13 cellular contexts compared by ENCODE assay signal in the genomic region with DNA sequence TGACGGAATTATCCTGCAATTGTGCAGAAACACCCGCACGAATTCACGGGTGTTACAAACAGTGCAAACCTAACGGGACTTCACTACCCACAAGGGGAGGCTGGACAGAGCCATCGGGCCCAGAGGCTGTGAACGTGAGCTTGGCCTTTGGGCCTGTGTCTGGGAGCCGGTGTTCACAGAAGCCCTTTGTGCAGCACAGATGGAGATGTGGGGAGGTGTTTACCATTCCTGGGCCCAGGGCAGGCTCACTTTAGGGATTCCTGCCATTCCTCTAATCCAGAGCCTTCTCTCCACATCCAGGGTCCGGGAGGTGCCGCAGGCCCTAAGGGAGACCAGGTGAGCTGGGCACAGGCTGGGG. TPM values are rescaled to one million over a fixed set of nuclear protein-coding genes. Genes with fewer than 3 reads are reported as not detected.
A peak's percentile ranks its signal among the peaks of the same experiment; 100 is the strongest.
DNase-seq lines count a peak whose midpoint lies in the region; ATAC-seq and TF ChIP-seq lines count a peak whose summit lies in the region.
"Had no signal": no experiment of that assay in that cellular context is flagged by ENCODE, and none has a peak within 500 bp of the region (broad histone marks: within the 10 kb centered on the region; RNA-seq: fewer than 3 reads in every experiment).

No MANE protein-coding gene starts in this region.

- in situ Hi-C loops in Panc1 (cut with HindIII; ENCODE audit: low pct_unique_long_range_greater_than_20kb, low sequenced_read_pairs), result no loop called here
- in situ Hi-C loops in G401 (cut with HindIII; ENCODE audit: low sequenced_read_pairs), result no loop called here

- intact Hi-C loops in Panc1 (cut with micrococcal nuclease; ENCODE audit: unreplicated experiment), result no loop called here

- CTCF ChIA-PET in Panc1 (lab: Charles Lee), result no interaction called here

- H3K27me3 ChIP-seq in Panc1 (ENCODE audit: control insufficient read depth, insufficient read depth, low read length), result no peaks in the 10 kb centered on the region
- peaks cover 12% of the 10 kb centered on the region for H3K27me3 ChIP-seq in gastroesophageal sphincter

- POLR2A ChIA-PET in Panc1 (lab: Charles Lee), result no interaction called here

- TF ChIP-seq EP300 in gastroesophageal sphincter (IDR thresholded peaks at IDR 0.05), result no peak

- no peak overlapping the region for H3K4me3 ChIP-seq in Panc1 (ENCODE audit: low read depth in 2 of 2, low read length in 2 of 2)
- H3K4me3 ChIP-seq in gastroesophageal sphincter, result no peak overlapping the region
- H3K4me3 ChIP-seq: psoas muscle had no signal

- ATAC-seq in Panc1, result peak; percentile 46
- ATAC-seq in gastroesophageal sphincter, result no peak
- ATAC-seq in GM21515 (IDR thresholded peaks at IDR 0.05; ENCODE audit: unreplicated experiment), result no peak

- TF ChIP-seq CTCF in Panc1 (IDR thresholded peaks at IDR 0.05) (no peak), gastroesophageal sphincter (IDR thresholded peaks at IDR 0.05) (no peak)

- BruUV-seq in Panc1 (replicated peaks; lab: Mats Ljungman, UMichigan), result no TSS peak

- H3K9me3 ChIP-seq in Panc1 (ENCODE audit: control insufficient read depth, insufficient read depth, low read depth, low read length) (no peaks in the 10 kb centered on the region), gastroesophageal sphincter (no peaks in the 10 kb centered on the region)
- H3K9me3 ChIP-seq: psoas muscle had no signal

- H3K27ac ChIP-seq in Panc1 (ENCODE audit: low read length) (no peak overlapping the region), gastroesophageal sphincter (peak overlapping the region in 3 of 4 donors; percentile 19 to 75 (median 59))
- H3K27ac ChIP-seq: psoas muscle had no signal

- H3K4me1 ChIP-seq in Panc1 (ENCODE audit: control insufficient read depth, insufficient read depth, low read length) (peaks cover 8% of the 10 kb centered on the region), gastroesophageal sphincter (peaks cover 0 to 25% (median 9%) of the 10 kb centered on the region in 3 donors)
- H3K4me1 ChIP-seq: psoas muscle had no signal

- WGBS in gastroesophageal sphincter (ENCODE audit: low coverage in 1 of 2), 2 donors, result 26% methylated on average over 7 of the region's 10 CpGs; no CpG with 5 or more reads in 1 of the 2 donors

- H3K36me3 ChIP-seq in Panc1 (ENCODE audit: control insufficient read depth, insufficient read depth, low read length), result no peaks in the 10 kb centered on the region
- peaks cover 0 to 9% of the 10 kb centered on the region in 2 donors for H3K36me3 ChIP-seq in gastroesophageal sphincter

- TF ChIP-seq POLR2A in gastroesophageal sphincter (IDR thresholded peaks at IDR 0.05), result no peak

- peak; percentile 73 for DNase-seq in ELF-1 (ENCODE audit: low read depth, low spot score)
- no peak for DNase-seq in Panc1 (ENCODE audit: low read depth, low spot score)
- peak; percentile 24 for DNase-seq in pons (ENCODE audit: low spot score)
- DNase-seq in ecto neural progenitor cell (ENCODE audit: low spot score), result no peak
- DNase-seq in activated CD4-positive, alpha-beta T cell treated with anti-CD3 and anti-CD28 coated beads for 4 hours, result no peak
- no peak for DNase-seq in G401 (ENCODE audit: low spot score)
- DNase-seq: activated effector memory CD4-positive, alpha-beta T cell treated with Interleukin-2 at 50 U/mL for 16 hours; AML-193; stimulated activated CD4-positive, alpha-beta T cell treated with anti-CD3 and anti-CD28 coated beads, Interleukin-4, amount 100 ng/mL, for 24 hours; stimulated activated naive CD4-positive, alpha-beta T cell had no signal

RNA-seq across cellular contexts. Expression of a gene that starts 15.0 kb away (rescaled TPM):
- total RNA-seq in Panc1 (2021; ENCODE audit: unreplicated experiment) (46.6 TPM), gastroesophageal sphincter (10 to 100 TPM in 2 of 4 donors, 1 to 10 TPM in 2; 8.8 to 29.9 (median 14.3) TPM)
- polyA plus RNA-seq in Panc1 (2012; ENCODE audit: insufficient read length), result 53.7 TPM
- 8.6 TPM in 2 replicates for total RNA-seq in G401 (2014; rRNA removed; shearing (Covaris generic))

RNA-seq across cellular contexts. Expression of a gene that starts 27.2 kb away (rescaled TPM):
- total RNA-seq in Panc1 (2021; ENCODE audit: unreplicated experiment), result 47.3 TPM
- 60.2 TPM for polyA plus RNA-seq in Panc1 (2012; ENCODE audit: insufficient read length)
- 10 to 100 TPM; 55.1 to 61.0 (median 58.9) TPM for total RNA-seq in gastroesophageal sphincter
- 43.9 and 45.6 TPM in 2 replicates for total RNA-seq in G401 (2014; rRNA removed; shearing (Covaris generic))

RNA-seq across cellular contexts. Expression of a gene that starts 29.8 kb away (rescaled TPM):
- total RNA-seq in Panc1 (2021; ENCODE audit: unreplicated experiment) (23.8 TPM), gastroesophageal sphincter (10 to 100 TPM; 12.0 to 28.9 (median 13.8) TPM)
- 22.3 TPM for polyA plus RNA-seq in Panc1 (2012; ENCODE audit: insufficient read length)
- total RNA-seq in G401 (2014; rRNA removed; shearing (Covaris generic)), result 23.0 and 24.2 TPM in 2 replicates

RNA-seq across cellular contexts. Expression of a gene that starts 35.6 kb away (rescaled TPM):
- total RNA-seq in Panc1 (2021; ENCODE audit: unreplicated experiment), result 49.9 TPM
- 46.9 TPM for polyA plus RNA-seq in Panc1 (2012; ENCODE audit: insufficient read length)
- total RNA-seq in gastroesophageal sphincter, result 10 to 100 TPM in 3 of 4 donors, 1 to 10 TPM in 1; 9.3 to 15.6 (median 14.5) TPM
- total RNA-seq in G401 (2014; rRNA removed; shearing (Covaris generic)), result 25.2 and 33.6 TPM in 2 replicates

Comparison
In these comparisons a context has a peak if more than half of its experiments do, and no peak if none do; other contexts are left out.
1. DNase-seq: peak in ELF-1 (single experiment) and pons (single experiment); none in Panc1 (single experiment), ecto neural progenitor cell (single experiment), activated CD4-positive, alpha-beta T cell treated with anti-CD3 and anti-CD28 coated beads for 4 hours (0 of 2) and G401 (single experiment).